ENCODE assay signal across 9 cellular contexts in the genomic region with DNA sequence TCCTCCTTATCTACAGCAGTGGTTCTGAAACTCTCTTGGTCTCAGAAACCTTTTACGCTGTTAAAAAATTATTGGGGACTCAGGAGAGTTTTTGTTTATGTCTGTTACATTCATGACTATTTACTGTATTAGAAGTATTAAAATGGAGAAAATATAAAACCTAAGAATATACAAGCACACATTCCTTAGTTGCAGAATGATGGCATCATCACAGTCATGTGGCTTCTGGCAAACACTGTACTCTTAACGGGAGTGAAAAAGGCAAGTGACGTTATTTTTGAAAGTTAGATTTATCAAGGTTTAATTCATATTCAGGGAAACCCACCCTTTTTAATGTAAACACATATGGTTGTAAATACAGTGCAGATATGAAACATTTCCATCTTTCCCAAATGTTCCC. TPM values are rescaled to one million over a fixed set of nuclear protein-coding genes. Genes with fewer than 3 reads are reported as not detected.
DNase-seq lines count a peak whose midpoint lies in the region; ATAC-seq and TF ChIP-seq lines count a peak whose summit lies in the region.
"Had no signal": no experiment of that assay in that cellular context is flagged by ENCODE, and none has a peak within 500 bp of the region (broad histone marks: within the 10 kb centered on the region; RNA-seq: fewer than 3 reads in every experiment).

No MANE protein-coding gene starts in this region.

- no peak for TF ChIP-seq CTCF in adrenal gland (IDR thresholded peaks at IDR 0.05)
- no peak for TF ChIP-seq CTCF in gastroesophageal sphincter (IDR thresholded peaks at IDR 0.05)

- ATAC-seq in gastroesophageal sphincter: peak; percentile 55
- ATAC-seq in stimulated activated memory B cell treated with anti-CD40 and anti-IgM and Interleukin-4, amounts not matched to agents 10 μg/mL and 1 μg/mL and 100 μg/mL, for 72 hours: no peak
- ATAC-seq in activated CD4-positive, alpha-beta T cell treated with anti-CD3 and anti-CD28 coated beads for 36 hours: no peak

- POLR2A ChIA-PET in activated CD4-positive, alpha-beta T cell treated with anti-CD3 and anti-CD28 coated beads for 36 hours (lab: Charles Lee): no interaction called here

- peaks cover 24% of the 10 kb centered on the region for H3K36me3 Mint-ChIP-seq in stimulated activated memory B cell treated with anti-CD40 and anti-IgM and Interleukin-4, amounts not matched to agents 10 μg/mL and 1 μg/mL and 100 μg/mL, for 72 hours
- H3K36me3 Mint-ChIP-seq in activated CD4-positive, alpha-beta T cell treated with anti-CD3 and anti-CD28 coated beads for 36 hours (ENCODE audit: low read depth): peaks cover 16% of the 10 kb centered on the region

- WGBS in adrenal gland, 4 donors: 32 to 46% (median 38%) methylated on average over 3 of the region's 3 CpGs
- 28 to 29% methylated on average over 3 of the region's 3 CpGs for WGBS in gastroesophageal sphincter (ENCODE audit: low coverage in 1 of 2), 2 donors

- TF ChIP-seq EP300 in gastroesophageal sphincter (IDR thresholded peaks at IDR 0.05): no peak

- no peaks in the 10 kb centered on the region for H3K27me3 Mint-ChIP-seq in stimulated activated memory B cell treated with anti-CD40 and anti-IgM and Interleukin-4, amounts not matched to agents 10 μg/mL and 1 μg/mL and 100 μg/mL, for 72 hours
- H3K27me3 Mint-ChIP-seq in activated CD4-positive, alpha-beta T cell treated with anti-CD3 and anti-CD28 coated beads for 36 hours: no peaks in the 10 kb centered on the region

- intact Hi-C loops in adrenal gland (cut with DNase I): no loop called here
- intact Hi-C loops in activated CD4-positive, alpha-beta T cell treated with anti-CD3 and anti-CD28 coated beads for 36 hours (cut with DNase I, micrococcal nuclease): loop anchor here in 1 of 2 experiments (2.0 kb wide), 1 partner anchor 31 kb away; no protein-coding TSS in a partner anchor

- H3K27me3 ChIP-seq in adrenal gland: no peaks in the 10 kb centered on the region
- H3K27me3 ChIP-seq in gastroesophageal sphincter: no peaks in the 10 kb centered on the region

- peak overlapping the region in 3 of 5 donors; percentile 22 to 68 (median 56) for H3K27ac ChIP-seq in adrenal gland
- H3K27ac ChIP-seq in gastroesophageal sphincter: peak overlapping the region; percentile 50 to 70 (median 64)

- peak overlapping the region; percentile 89 for H3K27ac Mint-ChIP-seq in stimulated activated memory B cell treated with anti-CD40 and anti-IgM and Interleukin-4, amounts not matched to agents 10 μg/mL and 1 μg/mL and 100 μg/mL, for 72 hours
- H3K27ac Mint-ChIP-seq in activated CD4-positive, alpha-beta T cell treated with anti-CD3 and anti-CD28 coated beads for 36 hours: no peak overlapping the region

- H3K4me1 ChIP-seq in adrenal gland (replicated peaks in 1 of 2) (peaks cover 25 to 36% of the 10 kb centered on the region in 2 donors), gastroesophageal sphincter (peaks cover 8 to 43% (median 13%) of the 10 kb centered on the region in 3 donors)

- H3K4me1 Mint-ChIP-seq in stimulated activated memory B cell treated with anti-CD40 and anti-IgM and Interleukin-4, amounts not matched to agents 10 μg/mL and 1 μg/mL and 100 μg/mL, for 72 hours: peaks cover 63% of the 10 kb centered on the region
- H3K4me1 Mint-ChIP-seq in activated CD4-positive, alpha-beta T cell treated with anti-CD3 and anti-CD28 coated beads for 36 hours: peaks cover 53% of the 10 kb centered on the region

- DNase-seq in EH (ENCODE audit: low read depth): peak; percentile 72
- peak in 1 of 7 donors; percentile 39 for DNase-seq in adrenal gland
- DNase-seq in AML-193 (lab: John Stamatoyannopoulos, UW): no peak
- DNase-seq in activated CD4-positive, alpha-beta T cell treated with anti-CD3 and anti-CD28 coated beads for 4 hours: no peak
- no peak for DNase-seq in activated CD4-positive, alpha-beta T cell treated with anti-CD3 and anti-CD28 coated beads for 36 hours
- no peak for DNase-seq in NOMO-1 (lab: John Stamatoyannopoulos, UW; ENCODE audit: unreplicated experiment in 2 of 2)
- DNase-seq: cerebellar nuclear complex had no signal

- peaks cover 7% of the 10 kb centered on the region for H3K9me3 Mint-ChIP-seq in stimulated activated memory B cell treated with anti-CD40 and anti-IgM and Interleukin-4, amounts not matched to agents 10 μg/mL and 1 μg/mL and 100 μg/mL, for 72 hours
- peaks cover 9% of the 10 kb centered on the region for H3K9me3 Mint-ChIP-seq in activated CD4-positive, alpha-beta T cell treated with anti-CD3 and anti-CD28 coated beads for 36 hours (ENCODE audit: low read depth)

- H3K9me3 ChIP-seq in adrenal gland (replicated peaks in 1 of 3) (no peaks in the 10 kb centered on the region), gastroesophageal sphincter (no peaks in the 10 kb centered on the region)

- no peak overlapping the region for H3K4me3 Mint-ChIP-seq in stimulated activated memory B cell treated with anti-CD40 and anti-IgM and Interleukin-4, amounts not matched to agents 10 μg/mL and 1 μg/mL and 100 μg/mL, for 72 hours
- no peak overlapping the region for H3K4me3 Mint-ChIP-seq in activated CD4-positive, alpha-beta T cell treated with anti-CD3 and anti-CD28 coated beads for 36 hours

- CTCF ChIA-PET in activated CD4-positive, alpha-beta T cell treated with anti-CD3 and anti-CD28 coated beads for 36 hours (lab: Charles Lee): no interaction called here

- TF ChIP-seq POLR2A in adrenal gland (IDR thresholded peaks at IDR 0.05) (no peak), gastroesophageal sphincter (IDR thresholded peaks at IDR 0.05) (no peak)

- H3K4me3 ChIP-seq in adrenal gland (no peak overlapping the region), gastroesophageal sphincter (no peak overlapping the region)

- H3K36me3 ChIP-seq in adrenal gland (replicated peaks in 1 of 2) (no peaks in the 10 kb centered on the region), gastroesophageal sphincter (no peaks in the 10 kb centered on the region)

RNA-seq across cellular contexts. Expression of a gene that starts 43.7 kb away (rescaled TPM):
- total RNA-seq in adrenal gland (100 to 1,000 TPM in 1 of 8 donors, 10 to 100 TPM in 7; 40.9 to 104 (median 76.1) TPM), gastroesophageal sphincter (10 to 100 TPM; 23.6 to 61.0 (median 44.7) TPM)
- 10 to 100 TPM; 31.6 to 78.1 (median 77.7) TPM for polyA plus RNA-seq in adrenal gland
- 10 to 100 TPM; 49.0 to 56.2 TPM for total RNA-seq in activated CD4-positive, alpha-beta T cell treated with anti-CD3 and anti-CD28 coated beads for 36 hours
